In the genomic region with DNA sequence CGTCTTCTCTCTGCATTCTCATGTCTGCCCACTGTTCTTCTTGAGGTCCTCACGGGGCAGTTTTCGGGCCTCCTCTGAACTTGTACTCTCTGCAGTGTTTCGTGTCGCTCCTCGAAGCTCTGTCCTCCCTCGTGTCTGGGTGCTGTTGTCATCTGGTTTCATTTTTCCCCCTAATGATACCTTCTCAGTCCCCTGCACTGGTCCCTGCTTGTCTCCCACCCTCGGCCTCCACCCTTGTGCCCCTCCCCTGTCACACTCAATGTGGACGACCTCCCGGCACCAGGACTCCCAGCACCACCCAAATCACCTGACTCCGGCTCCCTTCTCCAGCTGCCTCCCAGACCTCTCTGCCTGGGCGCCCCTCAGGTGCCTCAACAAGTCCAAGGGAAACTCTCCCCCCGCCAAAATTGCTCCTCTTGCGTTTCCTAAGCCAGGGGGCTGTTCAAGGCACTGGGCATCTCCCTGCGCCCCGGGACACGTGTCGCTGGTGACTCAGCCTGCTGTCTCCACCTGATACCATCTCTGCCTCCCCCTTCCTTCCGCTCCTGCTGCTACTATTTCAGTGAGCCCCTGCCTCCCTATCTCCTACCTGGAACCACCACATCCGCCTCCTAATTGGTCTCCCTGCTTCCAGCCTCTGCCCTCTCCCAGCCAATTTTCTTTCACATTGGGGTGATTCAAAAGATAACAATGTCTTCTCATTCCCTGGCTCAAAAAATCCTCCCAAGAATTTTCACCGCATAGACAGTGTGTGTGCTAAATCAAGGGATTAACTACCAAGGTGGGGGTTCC, we compare ENCODE assay signal across 10 cellular contexts. TPM values are rescaled to one million over a fixed set of nuclear protein-coding genes. Genes with fewer than 3 reads are reported as not detected.
A peak's percentile ranks its signal among the peaks of the same experiment; 100 is the strongest.
DNase-seq lines count a peak whose midpoint lies in the region; ATAC-seq and TF ChIP-seq lines count a peak whose summit lies in the region.
"Had no signal": no experiment of that assay in that cellular context is flagged by ENCODE, and none has a peak within 500 bp of the region (broad histone marks: within the 10 kb centered on the region; RNA-seq: fewer than 3 reads in every experiment).

No MANE protein-coding gene starts in this region.

- peaks cover 99% of the 10 kb centered on the region for H3K4me1 ChIP-seq in suprapubic skin

- H3K27me3 Mint-ChIP-seq in activated CD4-positive, alpha-beta T cell treated with anti-CD3 and anti-CD28 coated beads for 36 hours, result peaks cover 5% of the 10 kb centered on the region
- peaks cover 5% of the 10 kb centered on the region for H3K27me3 Mint-ChIP-seq in activated CD4-positive, alpha-beta T cell treated with anti-CD3 and anti-CD28 coated beads, Interleukin-2, amount 10 ng/mL, durations not matched to agents 7 days and 5 days
- peaks cover 2% of the 10 kb centered on the region for H3K27me3 Mint-ChIP-seq in activated naive CD4-positive, alpha-beta T cell treated with anti-CD3 and anti-CD28 coated beads for 36 hours (ENCODE audit: low read depth)

- H3K27ac ChIP-seq in suprapubic skin, result peak overlapping the region; percentile 97

- peak overlapping the region; percentile 56 for H3K27ac Mint-ChIP-seq in activated CD4-positive, alpha-beta T cell treated with anti-CD3 and anti-CD28 coated beads for 36 hours
- H3K27ac Mint-ChIP-seq in activated CD4-positive, alpha-beta T cell treated with anti-CD3 and anti-CD28 coated beads, Interleukin-2, amount 10 ng/mL, durations not matched to agents 7 days and 5 days, result no peak overlapping the region
- H3K27ac Mint-ChIP-seq in activated naive CD4-positive, alpha-beta T cell treated with anti-CD3 and anti-CD28 coated beads for 36 hours, result peak overlapping the region; percentile 5

- CTCF ChIA-PET in activated CD4-positive, alpha-beta T cell treated with anti-CD3 and anti-CD28 coated beads for 36 hours (lab: Charles Lee), result interaction anchor here (0.8 to 1.2 kb wide), 2 partner anchors 12 to 66 kb away, joined by 3 read pairs; no protein-coding TSS in a partner anchor
- CTCF ChIA-PET in activated CD4-positive, alpha-beta T cell treated with anti-CD3 and anti-CD28 coated beads, Interleukin-2, amount 10 ng/mL, durations not matched to agents 7 days and 5 days (lab: Charles Lee), result no interaction called here
- CTCF ChIA-PET in activated naive CD4-positive, alpha-beta T cell treated with anti-CD3 and anti-CD28 coated beads for 36 hours (lab: Charles Lee), result no interaction called here

- no peaks in the 10 kb centered on the region for H3K9me3 ChIP-seq in suprapubic skin

- ATAC-seq in activated CD4-positive, alpha-beta T cell treated with anti-CD3 and anti-CD28 coated beads for 36 hours, result peak; percentile 54
- no peak for ATAC-seq in HG03196 (IDR thresholded peaks at IDR 0.05; ENCODE audit: unreplicated experiment)
- ATAC-seq in GM21526 (IDR thresholded peaks at IDR 0.05; ENCODE audit: low FRiP score, unreplicated experiment), result no peak
- ATAC-seq: Panc1 had no signal

- peaks cover 52% of the 10 kb centered on the region for H3K4me1 Mint-ChIP-seq in activated CD4-positive, alpha-beta T cell treated with anti-CD3 and anti-CD28 coated beads for 36 hours
- H3K4me1 Mint-ChIP-seq in activated CD4-positive, alpha-beta T cell treated with anti-CD3 and anti-CD28 coated beads, Interleukin-2, amount 10 ng/mL, durations not matched to agents 7 days and 5 days, result peaks cover 41% of the 10 kb centered on the region
- peaks cover 32% of the 10 kb centered on the region for H3K4me1 Mint-ChIP-seq in activated naive CD4-positive, alpha-beta T cell treated with anti-CD3 and anti-CD28 coated beads for 36 hours (ENCODE audit: low read depth)

- peak overlapping the region; percentile 37 for H3K4me3 Mint-ChIP-seq in activated CD4-positive, alpha-beta T cell treated with anti-CD3 and anti-CD28 coated beads for 36 hours
- H3K4me3 Mint-ChIP-seq in activated CD4-positive, alpha-beta T cell treated with anti-CD3 and anti-CD28 coated beads, Interleukin-2, amount 10 ng/mL, durations not matched to agents 7 days and 5 days, result no peak overlapping the region
- H3K4me3 Mint-ChIP-seq in activated naive CD4-positive, alpha-beta T cell treated with anti-CD3 and anti-CD28 coated beads for 36 hours, result peak overlapping the region; percentile 33
- H3K4me3 Mint-ChIP-seq: nephron had no signal

- DNase-seq in activated CD4-positive, alpha-beta T cell treated with anti-CD3 and anti-CD28 coated beads for 36 hours, result peak; percentile 61
- DNase-seq in activated CD4-positive, alpha-beta T cell treated with anti-CD3 and anti-CD28 coated beads, Interleukin-2, amount 10 ng/mL, durations not matched to agents 7 days and 5 days, result no peak
- DNase-seq in activated naive CD4-positive, alpha-beta T cell treated with anti-CD3 and anti-CD28 coated beads for 36 hours, result peak; percentile 60
- DNase-seq in kidney glomerular epithelial cell (lab: John Stamatoyannopoulos, UW) (peak; percentile 90), suprapubic skin (ENCODE audit: low spot score in 2 of 2) (peak in 1 of 2 donors; percentile 78), NCI-H1417 treated with DMSO at 0.1 percent for 48 hours (lab: John Stamatoyannopoulos, UW) (no peak)

- WGBS in suprapubic skin, result 55% methylated on average over 21 of the region's 21 CpGs

- H3K27me3 ChIP-seq in suprapubic skin, result no peaks in the 10 kb centered on the region

- H3K4me3 ChIP-seq in suprapubic skin, result no peak overlapping the region

- TF ChIP-seq EP300 in suprapubic skin (IDR thresholded peaks at IDR 0.05), result no peak

- H3K36me3 Mint-ChIP-seq in activated CD4-positive, alpha-beta T cell treated with anti-CD3 and anti-CD28 coated beads for 36 hours (ENCODE audit: low read depth), result no peaks in the 10 kb centered on the region
- H3K36me3 Mint-ChIP-seq in activated CD4-positive, alpha-beta T cell treated with anti-CD3 and anti-CD28 coated beads, Interleukin-2, amount 10 ng/mL, durations not matched to agents 7 days and 5 days (ENCODE audit: low read depth), result no peaks in the 10 kb centered on the region
- H3K36me3 Mint-ChIP-seq in activated naive CD4-positive, alpha-beta T cell treated with anti-CD3 and anti-CD28 coated beads for 36 hours (ENCODE audit: low read depth), result no peaks in the 10 kb centered on the region

- H3K36me3 ChIP-seq in suprapubic skin, result no peaks in the 10 kb centered on the region

- no peak for TF ChIP-seq POLR2A in suprapubic skin (IDR thresholded peaks at IDR 0.05)

- H3K9me3 Mint-ChIP-seq in activated CD4-positive, alpha-beta T cell treated with anti-CD3 and anti-CD28 coated beads for 36 hours (ENCODE audit: low read depth), result no peaks in the 10 kb centered on the region
- H3K9me3 Mint-ChIP-seq in activated CD4-positive, alpha-beta T cell treated with anti-CD3 and anti-CD28 coated beads, Interleukin-2, amount 10 ng/mL, durations not matched to agents 7 days and 5 days, result no peaks in the 10 kb centered on the region
- no peaks in the 10 kb centered on the region for H3K9me3 Mint-ChIP-seq in activated naive CD4-positive, alpha-beta T cell treated with anti-CD3 and anti-CD28 coated beads for 36 hours
- H3K9me3 Mint-ChIP-seq: nephron had no signal

- TF ChIP-seq CTCF in suprapubic skin (IDR thresholded peaks at IDR 0.05), result no peak

- intact Hi-C loops in activated CD4-positive, alpha-beta T cell treated with anti-CD3 and anti-CD28 coated beads for 36 hours (cut with DNase I, micrococcal nuclease), result no loop called here
- intact Hi-C loops in activated naive CD4-positive, alpha-beta T cell treated with anti-CD3 and anti-CD28 coated beads for 36 hours (cut with micrococcal nuclease), result no loop called here

- POLR2A ChIA-PET in activated CD4-positive, alpha-beta T cell treated with anti-CD3 and anti-CD28 coated beads for 36 hours (lab: Charles Lee), result interaction anchor here (0.7 kb wide), 1 partner anchor 820 kb away, joined by 3 read pairs; no protein-coding TSS in a partner anchor
- POLR2A ChIA-PET in activated CD4-positive, alpha-beta T cell treated with anti-CD3 and anti-CD28 coated beads, Interleukin-2, amount 10 ng/mL, durations not matched to agents 7 days and 5 days (lab: Charles Lee), result no interaction called here

RNA-seq across cellular contexts. Expression of a gene that starts 49.5 kb away (rescaled TPM):
- total RNA-seq in activated CD4-positive, alpha-beta T cell treated with anti-CD3 and anti-CD28 coated beads for 36 hours, result 1 to 10 TPM; 8.6 to 8.9 TPM
- total RNA-seq in activated CD4-positive, alpha-beta T cell treated with anti-CD3 and anti-CD28 coated beads, Interleukin-2, amount 10 ng/mL, durations not matched to agents 7 days and 5 days, result 10 to 100 TPM; 10.1 to 10.4 TPM
- 1 to 10 TPM; 4.7 to 6.0 TPM for total RNA-seq in activated naive CD4-positive, alpha-beta T cell treated with anti-CD3 and anti-CD28 coated beads for 36 hours
- 10 to 100 TPM; 28.8 to 62.0 (median 43.5) TPM for total RNA-seq in suprapubic skin

Comparison
In these comparisons a context has a peak if more than half of its experiments do, and no peak if none do; other contexts are left out.
1. DNase-seq: peak in activated CD4-positive, alpha-beta T cell treated with anti-CD3 and anti-CD28 coated beads for 36 hours (single experiment), activated naive CD4-positive, alpha-beta T cell treated with anti-CD3 and anti-CD28 coated beads for 36 hours (single experiment) and kidney glomerular epithelial cell (single experiment); none in activated CD4-positive, alpha-beta T cell treated with anti-CD3 and anti-CD28 coated beads, Interleukin-2, amount 10 ng/mL, durations not matched to agents 7 days and 5 days (single experiment) and NCI-H1417 treated with DMSO at 0.1 percent for 48 hours (single experiment).